Comparison of ENCODE assay signal across 22 cellular contexts in genomic region chr13:111629933-111630332, GRCh38.
A peak's percentile ranks its signal among the peaks of the same experiment; 100 is the strongest.
DNase-seq lines count a peak whose midpoint lies in the region; ATAC-seq and TF ChIP-seq lines count a peak whose summit lies in the region.
"Had no signal": no experiment of that assay in that cellular context is flagged by ENCODE, and none has a peak within 500 bp of the region (broad histone marks: within the 10 kb centered on the region; RNA-seq: fewer than 3 reads in every experiment).

No MANE protein-coding gene starts in this region.

- no peaks in the 10 kb centered on the region for H3K79me2 ChIP-seq in neural cell (replicated peaks; ENCODE audit: insufficient read depth, low read length)

- no peaks in the 10 kb centered on the region for H3K27me3 ChIP-seq in neural cell (ENCODE audit: insufficient read depth, low read depth, low read length)

- DNase-seq in COLO668 (lab: John Stamatoyannopoulos, UW; ENCODE audit: unreplicated experiment) (peak; percentile 90), NCI-H1092 treated with DMSO at 0.1 percent for 48 hours (lab: John Stamatoyannopoulos, UW) (peak; percentile 90), NCI-H748 treated with DMSO at 0.1 percent for 48 hours (lab: John Stamatoyannopoulos, UW) (peak; percentile 97), putamen (ENCODE audit: low spot score) (no peak), Right ventricle myocardium inferior (ENCODE audit: missing footprints) (no peak)
- DNase-seq in activated effector memory CD4-positive, alpha-beta T cell treated with anti-CD3 and anti-CD28 coated beads, Interleukin-2, amount 50 U/mL, for 16 hours: no peak
- DNase-seq in activated CD8-positive, alpha-beta memory T cell treated with anti-CD3 and anti-CD28 coated beads for 24 hours: no peak
- DNase-seq: activated CD4-positive, alpha-beta memory T cell treated with anti-CD3 and anti-CD28 coated beads for 36 hours; activated CD4-positive, CD25-positive, alpha-beta regulatory T cell; activated naive CD4-positive, alpha-beta T cell; amniotic stem cell; erythroblast; foreskin melanocyte; KG1; mammary epithelial cell; NCI-H446; stimulated activated CD4-positive, alpha-beta T cell treated with anti-CD3 and anti-CD28 coated beads, Interleukin-1b, Interleukin-23, amount 100 ng/mL, for 48 hours; T-helper 9 cell had no signal

- H3K4me3 ChIP-seq in neural cell (ENCODE audit: low read length): peak overlapping the region; percentile 21
- H3K4me3 ChIP-seq: thoracic aorta had no signal

- H3K36me3 ChIP-seq in neural cell (ENCODE audit: insufficient read depth, low read length): no peaks in the 10 kb centered on the region
- H3K36me3 ChIP-seq: thoracic aorta had no signal

- intact Hi-C loops in Right ventricle myocardium inferior (cut with DNase I): no loop called here

- no peak for TF ChIP-seq RAD21 in neural cell (conservative IDR thresholded peaks at IDR 0.05)

- no peak for TF ChIP-seq CTCF in neural cell (IDR thresholded peaks at IDR 0.05; ENCODE audit: poor library complexity, severe bottlenecking)

- no peak for ATAC-seq in Right ventricle myocardium inferior
- ATAC-seq: stimulated activated memory B cell treated with anti-CD40 and anti-IgM and Interleukin-4, amounts not matched to agents 10 μg/mL and 1 μg/mL and 100 μg/mL, for 72 hours had no signal

- peaks cover 3% of the 10 kb centered on the region for H3F3A ChIP-seq in neural cell (ENCODE audit: insufficient read depth, low read length, poor library complexity, severe bottlenecking)

- peak; percentile 79 for TF ChIP-seq EP300 in neural cell (conservative IDR thresholded peaks at IDR 0.05; ENCODE audit: poor library complexity, severe bottlenecking)

- no peaks in the 10 kb centered on the region for H4K20me1 ChIP-seq in neural cell (ENCODE audit: insufficient read depth)

- H2AFZ ChIP-seq in neural cell (ENCODE audit: low read depth, low read length): no peak overlapping the region

- H3K27ac ChIP-seq in neural cell (ENCODE audit: low read length): peak overlapping the region; percentile 88
- H3K27ac ChIP-seq: C4-2B, thoracic aorta had no signal

- no peaks in the 10 kb centered on the region for H3K9me2 ChIP-seq in neural cell (ENCODE audit: insufficient read depth, low read length)

- H3K9me3 ChIP-seq in neural cell (ENCODE audit: low read length): no peaks in the 10 kb centered on the region
- H3K9me3 ChIP-seq: thoracic aorta had no signal

- peak overlapping the region; percentile 18 for H3K4me2 ChIP-seq in neural cell (ENCODE audit: low read length)

- H3K9ac ChIP-seq in neural cell (ENCODE audit: low read length): peak overlapping the region; percentile 58

TF ChIP-seq in neural cell, 6 proteins besides CTCF, POLR2A, EP300 and RAD21:
- TF ChIP-seq MXI1 (conservative IDR thresholded peaks at IDR 0.05; ENCODE audit: poor library complexity, severe bottlenecking) (no peak), POLR2AphosphoS5 (IDR thresholded peaks at IDR 0.05) (peak; percentile 58)
TF ChIP-seq in neural cell: peak in this region for 1.

Comparison
In these comparisons a context has a peak if more than half of its experiments do, and no peak if none do; other contexts are left out.
1. DNase-seq: peak in COLO668 (single experiment), NCI-H1092 treated with DMSO at 0.1 percent for 48 hours (single experiment) and NCI-H748 treated with DMSO at 0.1 percent for 48 hours (single experiment); none in putamen (single experiment), activated effector memory CD4-positive, alpha-beta T cell treated with anti-CD3 and anti-CD28 coated beads, Interleukin-2, amount 50 U/mL, for 16 hours (single experiment), Right ventricle myocardium inferior (single experiment) and activated CD8-positive, alpha-beta memory T cell treated with anti-CD3 and anti-CD28 coated beads for 24 hours (single experiment).